In the genomic region with DNA sequence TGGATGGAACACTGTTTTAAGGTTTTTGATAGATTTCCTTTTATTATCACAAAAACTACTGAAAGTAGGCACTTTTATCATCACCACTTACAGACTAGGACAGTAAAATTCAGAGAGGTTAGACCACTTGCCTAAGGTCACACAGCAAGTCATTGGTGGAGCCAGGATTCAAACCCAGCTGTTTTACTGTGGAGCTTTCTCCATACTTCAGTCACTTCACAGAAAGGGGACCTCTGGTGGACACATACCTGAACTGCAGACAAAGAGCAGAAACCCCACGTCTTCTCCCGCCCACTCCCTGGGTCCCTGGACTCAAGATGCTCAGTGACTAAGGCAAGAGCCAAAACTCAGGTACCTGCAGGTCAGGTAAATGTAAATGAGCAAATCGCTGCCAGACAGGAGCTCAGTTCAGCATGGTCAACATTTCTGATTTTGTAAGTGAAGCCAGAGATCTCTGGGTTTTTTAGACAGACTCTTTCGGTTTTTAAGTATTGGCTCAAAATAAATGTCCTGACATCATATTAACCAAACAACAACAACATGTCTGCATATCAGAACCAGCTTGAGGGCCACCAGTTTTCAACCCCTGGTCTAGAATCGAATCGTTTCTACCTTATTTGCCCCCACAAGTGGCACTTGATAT, we compare ENCODE assay signal across 1 cellular context.
TF ChIP-seq lines count a peak whose summit lies in the region.

No MANE protein-coding gene starts in this region.

TF ChIP-seq in H1, 55 proteins besides CTCF, POLR2A, EP300 and RAD21 (continued from another document):
- TF ChIP-seq KDM4A (IDR thresholded peaks at IDR 0.05; ENCODE audit: low read depth, low read length, severe bottlenecking) (no peak), HDAC2 (IDR thresholded peaks at IDR 0.05; ENCODE audit: borderline replicate concordance in 1 of 2, low read depth in 2 of 2, low read length in 2 of 2) (peak in 1 of 2 experiments; percentile 49; a peak in 1 of 4 replicates), POLR2AphosphoS5 (IDR thresholded peaks at IDR 0.05; ENCODE audit: low read depth, low read length) (no peak), POU5F1 (IDR thresholded peaks at IDR 0.05; ENCODE audit: low read depth, low read length) (no peak), KDM1A (IDR thresholded peaks at IDR 0.05; ENCODE audit: borderline replicate concordance, low read length) (peak; percentile 98), TEAD4 (IDR thresholded peaks at IDR 0.05; ENCODE audit: low read depth, low read length) (peak; percentile 43; the same call in 1 of the 2 replicates)
